ENCODE assay signal across 7 cellular contexts in genomic region chr1:171224257-171224656, GRCh38. TPM values are rescaled to one million over a fixed set of nuclear protein-coding genes. Genes with fewer than 3 reads are reported as not detected.
"Had no signal": no experiment of that assay in that cellular context is flagged by ENCODE, and none has a peak within 500 bp of the region (broad histone marks: within the 10 kb centered on the region; RNA-seq: fewer than 3 reads in every experiment).

No MANE protein-coding gene starts in this region.

RNA-seq across cellular contexts. Expression of gene FMO1, which starts 24.0 kb away (rescaled TPM):
- total RNA-seq: activated CD4-positive, alpha-beta T cell treated with anti-CD3 and anti-CD28 coated beads for 36 hours; cardiac muscle cell; dermis microvascular lymphatic vessel endothelial cell; epithelial cell of proximal tubule; kidney epithelial cell; mononuclear cell; T-helper 2 cell treated with Interferon-gamma antibody and Interleukin-4, amounts not matched to agents 100 ng/mL and 5 ng/mL, for 36 hours had no signal

RNA-seq across cellular contexts. Expression of gene FMO2, which starts 39.2 kb away (rescaled TPM):
- total RNA-seq: activated CD4-positive, alpha-beta T cell treated with anti-CD3 and anti-CD28 coated beads for 36 hours; cardiac muscle cell; dermis microvascular lymphatic vessel endothelial cell; epithelial cell of proximal tubule; kidney epithelial cell; mononuclear cell; T-helper 2 cell treated with Interferon-gamma antibody and Interleukin-4, amounts not matched to agents 100 ng/mL and 5 ng/mL, for 36 hours had no signal
- polyA plus RNA-seq: cardiac muscle cell had no signal
